In genomic region chr2:74481961-74482800, GRCh38 we compare ENCODE assay signal across 8 cellular contexts. TPM values are rescaled to one million over a fixed set of nuclear protein-coding genes. Genes with fewer than 3 reads are reported as not detected.
DNase-seq lines count a peak whose midpoint lies in the region; ATAC-seq and TF ChIP-seq lines count a peak whose summit lies in the region.

No MANE protein-coding gene starts in this region.

- H3K4me3 ChIP-seq in SJCRH30 (peak overlapping the region; percentile 93), body of pancreas (peak overlapping the region; percentile 35 to 67)

- WGBS in body of pancreas, 2 donors = 0 to 2% methylated on average over 1 to 75 of the region's 80 CpGs

- peak; percentile 38 for ATAC-seq in GM19035 (IDR thresholded peaks at IDR 0.05; ENCODE audit: unreplicated experiment)
- peak; percentile 38 for ATAC-seq in HG03159 (IDR thresholded peaks at IDR 0.05; ENCODE audit: unreplicated experiment)
- ATAC-seq in body of pancreas = peak; percentile 53

- peaks cover 4% of the 10 kb centered on the region for H3K4me1 ChIP-seq in SJCRH30
- peaks cover 27% of the 10 kb centered on the region for H3K4me1 ChIP-seq in body of pancreas

- peak overlapping the region; percentile 100 for H3K4me3 Mint-ChIP-seq in CD14-positive monocyte

- no peaks in the 10 kb centered on the region for H3K27me3 ChIP-seq in SJCRH30
- H3K27me3 ChIP-seq in body of pancreas = no peaks in the 10 kb centered on the region

- TF ChIP-seq POLR2A in body of pancreas (IDR thresholded peaks at IDR 0.05) = no peak

- TF ChIP-seq CTCF in CD14-positive monocyte (IDR thresholded peaks at IDR 0.05) = no peak
- no peak for TF ChIP-seq CTCF in body of pancreas (IDR thresholded peaks at IDR 0.05)

- H3K36me3 ChIP-seq in SJCRH30 = peaks cover 4% of the 10 kb centered on the region; the same call in 1 of the 2 replicates
- no peaks in the 10 kb centered on the region for H3K36me3 ChIP-seq in body of pancreas (replicated peaks in 1 of 2; ENCODE audit: insufficient read depth in 1 of 2, low read depth in 2 of 2)

- H3K4me1 Mint-ChIP-seq in CD14-positive monocyte = peaks cover 34% of the 10 kb centered on the region

- DNase-seq in CD14-positive monocyte (ENCODE audit: low spot score) (peak; percentile 63), SJCRH30 (peak; percentile 52 to 72), body of pancreas (peak in 3 of 4 donors; percentile 23 to 63 (median 56)), kidney tubule cell (ENCODE audit: low spot score) (peak; percentile 38), COLO829 (ENCODE audit: low spot score) (no peak)
- peak; percentile 41 to 49 for DNase-seq in stimulated activated CD8-positive, alpha-beta memory T cell treated with anti-CD3 and anti-CD28 coated beads, Interleukin-15, amount 100 ng/mL, for 48 hours (ENCODE audit: low read depth in 2 of 2)

- intact Hi-C loops in CD14-positive monocyte (cut with micrococcal nuclease) (loop anchor here (1.0 to 5.0 kb wide), 6 partner anchors 27 to 105 kb away; partner anchors contain the start of genes AUP1 (in 2 of the 2), HTRA2 (in 2 of the 2), INO80B (in 2 of the 2) and DQX1 (in 1 of the 2)), body of pancreas (cut with DNase I) (no loop called here)

- peak overlapping the region; percentile 90 to 100 (median 99) for H3K27ac Mint-ChIP-seq in CD14-positive monocyte

- no peaks in the 10 kb centered on the region for H3K9me3 Mint-ChIP-seq in CD14-positive monocyte

- peaks cover 0 to 2% (median 0%) of the 10 kb centered on the region in 3 donors for H3K27me3 Mint-ChIP-seq in CD14-positive monocyte (ENCODE audit: low read depth in 3 of 3)

- peaks cover 29 to 45% of the 10 kb centered on the region in 2 donors for H3K36me3 Mint-ChIP-seq in CD14-positive monocyte

- no peaks in the 10 kb centered on the region for H3K9me3 ChIP-seq in SJCRH30 (replicated peaks)
- H3K9me3 ChIP-seq in body of pancreas = no peaks in the 10 kb centered on the region

- peak overlapping the region; percentile 87 for H3K27ac ChIP-seq in SJCRH30
- peak overlapping the region; percentile 74 to 89 (median 80) for H3K27ac ChIP-seq in body of pancreas

RNA-seq across cellular contexts. Expression of gene CCDC142, which starts 0.6 kb away (rescaled TPM):
- 1 to 10 TPM; 2.2 to 3.7 TPM for polyA plus RNA-seq in CD14-positive monocyte
- total RNA-seq in SJCRH30 (2014; rRNA removed; shearing (Covaris generic)) = 22.0 and 24.0 TPM in 2 replicates
- total RNA-seq in body of pancreas = 10 to 100 TPM; 20.5 to 39.2 TPM

RNA-seq across cellular contexts. Expression of gene TTC31, which starts 0.7 kb away (rescaled TPM):
- polyA plus RNA-seq in CD14-positive monocyte = 10 to 100 TPM; 19.6 to 21.3 TPM
- total RNA-seq in SJCRH30 (2014; rRNA removed; shearing (Covaris generic)) = 14.9 and 21.0 TPM in 2 replicates
- 10 to 100 TPM; 26.5 to 28.3 TPM for total RNA-seq in body of pancreas

RNA-seq across cellular contexts. Expression of gene MRPL53, which starts 9.7 kb away (rescaled TPM):
- 100 to 1,000 TPM; 106 to 133 TPM for polyA plus RNA-seq in CD14-positive monocyte
- 49.6 and 62.0 TPM in 2 replicates for total RNA-seq in SJCRH30 (2014; rRNA removed; shearing (Covaris generic))
- 10 to 100 TPM; 20.1 to 88.2 TPM for total RNA-seq in body of pancreas

RNA-seq across cellular contexts. Expression of gene MOGS, which starts 17.0 kb away (rescaled TPM):
- 10 to 100 TPM; 30.5 to 36.4 TPM for polyA plus RNA-seq in CD14-positive monocyte
- 51.7 and 52.8 TPM in 2 replicates for total RNA-seq in SJCRH30 (2014; rRNA removed; shearing (Covaris generic))
- total RNA-seq in body of pancreas = 10 to 100 TPM; 43.6 to 65.9 TPM

RNA-seq across cellular contexts. Expression of gene LBX2, which starts 17.2 kb away (rescaled TPM):
- under 1 TPM in 1 of 2 donors, not detected in 1; 0.46 TPM for polyA plus RNA-seq in CD14-positive monocyte
- 0.58 and 1.3 TPM in 2 replicates for total RNA-seq in SJCRH30 (2014; rRNA removed; shearing (Covaris generic))
- total RNA-seq in body of pancreas = 1 to 10 TPM; 2.3 to 7.6 TPM
